In genomic region chr11:133955945-133956421, GRCh38 we compare ENCODE assay signal across 1 cellular context.
TF ChIP-seq lines count a peak whose summit lies in the region.

No MANE protein-coding gene starts in this region.

TF ChIP-seq in SK-N-SH treated with all-trans-retinoic acid at 6 μM for 48 hours, 23 proteins besides CTCF, POLR2A, EP300 and RAD21 (continued from another document):
- TF ChIP-seq PATZ1 (CRISPR knock-in tag; IDR thresholded peaks at IDR 0.05; ENCODE audit: borderline replicate concordance) (no peak), ISL1 (CRISPR knock-in tag; IDR thresholded peaks at IDR 0.05) (no peak)
